Comparison of ENCODE assay signal across 8 cellular contexts in genomic region chr13:24605923-24606372, GRCh38.
DNase-seq lines count a peak whose midpoint lies in the region; ATAC-seq and TF ChIP-seq lines count a peak whose summit lies in the region.

No MANE protein-coding gene starts in this region.

- DNase-seq in Daoy (ENCODE audit: low read depth), result peak; percentile 32
- no peak for DNase-seq in HFF-Myc (ENCODE audit: extremely low read depth, low read depth)
- peak; percentile 44 for DNase-seq in WERI-Rb-1
- no peak for DNase-seq in lower lobe of right lung
- DNase-seq in Ammon's horn (ENCODE audit: low spot score), result no peak
- no peak for DNase-seq in omental fat pad (ENCODE audit: low spot score)
- DNase-seq in NOMO-1 treated with dmso at 0.1 percent for 144 hours (lab: John Stamatoyannopoulos, UW; ENCODE audit: unreplicated experiment), result no peak

- H3K27me3 ChIP-seq in WERI-Rb-1 (ENCODE audit: insufficient read depth, low read depth, severe bottlenecking) (no peaks in the 10 kb centered on the region), lower lobe of right lung (ENCODE audit: low read depth) (no peaks in the 10 kb centered on the region)

- TF ChIP-seq CTCF in HFF-Myc (IDR thresholded peaks at IDR 0.05; ENCODE audit: low read depth, low read length, missing control alignments) (peak; percentile 11), WERI-Rb-1 (IDR thresholded peaks at IDR 0.05; ENCODE audit: low read depth, low read length) (peak; percentile 45), lower lobe of right lung (IDR thresholded peaks at IDR 0.05) (no peak), omental fat pad (IDR thresholded peaks at IDR 0.05) (no peak)

- no peak overlapping the region for H3K4me3 ChIP-seq in HFF-Myc (replicated peaks; ENCODE audit: low read depth, low read length)
- H3K4me3 ChIP-seq in WERI-Rb-1 (ENCODE audit: low read depth, low read length), result no peak overlapping the region
- no peak overlapping the region for H3K4me3 ChIP-seq in lower lobe of right lung

- H3K4me1 ChIP-seq in lower lobe of right lung, result no peaks in the 10 kb centered on the region

- peaks cover 13% of the 10 kb centered on the region for H3K9me3 ChIP-seq in WERI-Rb-1 (ENCODE audit: severe bottlenecking)
- no peaks in the 10 kb centered on the region for H3K9me3 ChIP-seq in lower lobe of right lung

- H3K36me3 ChIP-seq in WERI-Rb-1 (no peaks in the 10 kb centered on the region), lower lobe of right lung (no peaks in the 10 kb centered on the region)

- ATAC-seq in lower lobe of right lung (peak; percentile 59 to 72), omental fat pad (ENCODE audit: low FRiP score) (no peak), GM18867 (IDR thresholded peaks at IDR 0.05; ENCODE audit: unreplicated experiment) (no peak)

- peak overlapping the region; percentile 24 for H3K27ac ChIP-seq in WERI-Rb-1
- no peak overlapping the region for H3K27ac ChIP-seq in lower lobe of right lung

- intact Hi-C loops in lower lobe of right lung (cut with DNase I), result no loop called here

Comparison
In these comparisons a context has a peak if more than half of its experiments do, and no peak if none do; other contexts are left out.
1. DNase-seq: peak in Daoy (single experiment) and WERI-Rb-1 (single experiment); none in HFF-Myc (single experiment), lower lobe of right lung (single experiment), Ammon's horn (single experiment), omental fat pad (single experiment) and NOMO-1 treated with dmso at 0.1 percent for 144 hours (single experiment).
2. CTCF ChIP-seq: peak in HFF-Myc (single experiment) and WERI-Rb-1 (single experiment); none in lower lobe of right lung (single experiment) and omental fat pad (0 of 3).
3. ATAC-seq: peak in lower lobe of right lung (2 of 2); none in omental fat pad (single experiment) and GM18867 (single experiment).